In the genomic region with DNA sequence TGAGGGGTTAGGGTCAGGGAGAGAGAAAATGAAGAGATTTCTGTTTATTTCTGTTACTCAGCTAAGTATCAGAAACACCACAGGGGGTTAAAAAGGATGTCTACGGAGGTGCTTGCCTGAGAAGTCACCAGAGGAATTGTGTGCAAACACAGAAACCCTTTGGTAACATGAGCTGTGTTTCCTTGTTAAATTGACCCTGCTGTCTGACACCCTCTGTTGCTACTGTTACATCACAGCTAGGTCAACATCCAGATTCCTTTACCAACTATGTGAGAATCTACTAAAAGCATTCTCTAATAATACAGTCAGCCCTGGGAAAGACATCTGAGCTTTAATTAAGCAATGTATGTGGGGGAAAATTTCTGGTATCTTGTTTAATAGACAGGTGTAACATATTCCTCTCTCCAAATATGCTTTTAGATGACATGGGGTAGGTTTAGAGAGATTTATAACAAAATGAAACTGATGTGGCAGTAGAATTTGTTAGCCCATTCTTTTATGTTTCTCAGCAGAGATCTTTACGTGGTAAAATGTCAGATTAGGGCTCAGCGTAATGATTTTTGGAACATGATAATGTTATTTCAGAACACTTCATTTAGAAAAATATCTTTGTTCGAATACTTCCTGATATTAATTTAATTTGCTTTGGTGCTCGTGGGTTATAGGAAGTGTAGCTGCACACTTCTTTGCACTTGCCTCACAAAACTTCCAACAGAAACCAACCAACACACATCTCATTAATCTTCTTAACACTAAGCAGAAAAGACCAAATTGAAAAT, we compare ENCODE assay signal across 11 cellular contexts.
DNase-seq lines count a peak whose midpoint lies in the region; ATAC-seq, FAIRE-seq and TF ChIP-seq lines count a peak whose summit lies in the region.
"Had no signal": no experiment of that assay in that cellular context is flagged by ENCODE, and none has a peak within 500 bp of the region (broad histone marks: within the 10 kb centered on the region; RNA-seq: fewer than 3 reads in every experiment).

No MANE protein-coding gene starts in this region.

- peak; percentile 26 for FAIRE-seq in GM12891 (lab: Jason Lieb, UNC)

- DNase-seq in GM12891 (ENCODE audit: insufficient read length, low spot score) (no peak), NCI-H69 (lab: John Stamatoyannopoulos, UW) (peak; percentile 70), fibroblast of villous mesenchyme (ENCODE audit: low read depth) (peak; percentile 85), pons (ENCODE audit: low spot score) (peak; percentile 28)
- DNase-seq: H9 had no signal

- no peak overlapping the region for H3K4me3 ChIP-seq in fibroblast of villous mesenchyme (ENCODE audit: low read depth, low read length)
- H3K4me3 ChIP-seq: SK-N-MC had no signal

- no peak for TF ChIP-seq POLR2A in GM12891 (IDR thresholded peaks at IDR 0.05; ENCODE audit: low read depth, low read length)

- TF ChIP-seq CTCF in fibroblast of villous mesenchyme (IDR thresholded peaks at IDR 0.05; ENCODE audit: insufficient read depth, low read depth, low read length) = no peak

- ATAC-seq in GM21528 (IDR thresholded peaks at IDR 0.05; ENCODE audit: low FRiP score, unreplicated experiment) (no peak), GM21619 (IDR thresholded peaks at IDR 0.05; ENCODE audit: unreplicated experiment) (no peak), GM21423 (IDR thresholded peaks at IDR 0.05; ENCODE audit: unreplicated experiment) (no peak), GM18861 (IDR thresholded peaks at IDR 0.05; ENCODE audit: unreplicated experiment) (no peak)
- ATAC-seq: stimulated activated effector memory CD8-positive, alpha-beta T cell treated with anti-CD3 and anti-CD28 coated beads, Interleukin-12 subunit alpha, Interleukin-12 subunit beta, amount 100 ng/mL, for 72 hours had no signal

TF ChIP-seq in GM12891, 5 proteins besides CTCF, POLR2A, EP300 and RAD21:
- TF ChIP-seq TAF1 (IDR thresholded peaks at IDR 0.05; ENCODE audit: low read depth, low read length) (no peak), PAX5 (IDR thresholded peaks at IDR 0.05; ENCODE audit: insufficient read depth, low read length, severe bottlenecking) (no peak), POLR2AphosphoS5 (IDR thresholded peaks at IDR 0.05; ENCODE audit: low read depth, low read length) (no peak), POU2F2 (IDR thresholded peaks at IDR 0.05; ENCODE audit: low read depth, low read length) (no peak), SPI1 (IDR thresholded peaks at IDR 0.05; ENCODE audit: low read depth, low read length) (no peak)
